ENCODE assay signal across 1 cellular context in genomic region chr20:37377346-37378081, GRCh38.
TF ChIP-seq lines count a peak whose summit lies in the region.

No MANE protein-coding gene starts in this region.

TF ChIP-seq in SK-N-SH, 30 proteins besides CTCF, POLR2A, EP300 and RAD21 (continued from another document):
- TF ChIP-seq, protein P1, sequence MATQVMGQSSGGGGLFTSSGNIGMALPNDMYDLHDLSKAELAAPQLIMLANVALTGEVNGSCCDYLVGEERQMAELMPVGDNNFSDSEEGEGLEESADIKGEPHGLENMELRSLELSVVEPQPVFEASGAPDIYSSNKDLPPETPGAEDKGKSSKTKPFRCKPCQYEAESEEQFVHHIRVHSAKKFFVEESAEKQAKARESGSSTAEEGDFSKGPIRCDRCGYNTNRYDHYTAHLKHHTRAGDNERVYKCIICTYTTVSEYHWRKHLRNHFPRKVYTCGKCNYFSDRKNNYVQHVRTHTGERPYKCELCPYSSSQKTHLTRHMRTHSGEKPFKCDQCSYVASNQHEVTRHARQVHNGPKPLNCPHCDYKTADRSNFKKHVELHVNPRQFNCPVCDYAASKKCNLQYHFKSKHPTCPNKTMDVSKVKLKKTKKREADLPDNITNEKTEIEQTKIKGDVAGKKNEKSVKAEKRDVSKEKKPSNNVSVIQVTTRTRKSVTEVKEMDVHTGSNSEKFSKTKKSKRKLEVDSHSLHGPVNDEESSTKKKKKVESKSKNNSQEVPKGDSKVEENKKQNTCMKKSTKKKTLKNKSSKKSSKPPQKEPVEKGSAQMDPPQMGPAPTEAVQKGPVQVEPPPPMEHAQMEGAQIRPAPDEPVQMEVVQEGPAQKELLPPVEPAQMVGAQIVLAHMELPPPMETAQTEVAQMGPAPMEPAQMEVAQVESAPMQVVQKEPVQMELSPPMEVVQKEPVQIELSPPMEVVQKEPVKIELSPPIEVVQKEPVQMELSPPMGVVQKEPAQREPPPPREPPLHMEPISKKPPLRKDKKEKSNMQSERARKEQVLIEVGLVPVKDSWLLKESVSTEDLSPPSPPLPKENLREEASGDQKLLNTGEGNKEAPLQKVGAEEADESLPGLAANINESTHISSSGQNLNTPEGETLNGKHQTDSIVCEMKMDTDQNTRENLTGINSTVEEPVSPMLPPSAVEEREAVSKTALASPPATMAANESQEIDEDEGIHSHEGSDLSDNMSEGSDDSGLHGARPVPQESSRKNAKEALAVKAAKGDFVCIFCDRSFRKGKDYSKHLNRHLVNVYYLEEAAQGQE (IDR thresholded peaks at IDR 0.05; ENCODE audit: low read depth, low read length): no peak
- TF ChIP-seq, protein P2, sequence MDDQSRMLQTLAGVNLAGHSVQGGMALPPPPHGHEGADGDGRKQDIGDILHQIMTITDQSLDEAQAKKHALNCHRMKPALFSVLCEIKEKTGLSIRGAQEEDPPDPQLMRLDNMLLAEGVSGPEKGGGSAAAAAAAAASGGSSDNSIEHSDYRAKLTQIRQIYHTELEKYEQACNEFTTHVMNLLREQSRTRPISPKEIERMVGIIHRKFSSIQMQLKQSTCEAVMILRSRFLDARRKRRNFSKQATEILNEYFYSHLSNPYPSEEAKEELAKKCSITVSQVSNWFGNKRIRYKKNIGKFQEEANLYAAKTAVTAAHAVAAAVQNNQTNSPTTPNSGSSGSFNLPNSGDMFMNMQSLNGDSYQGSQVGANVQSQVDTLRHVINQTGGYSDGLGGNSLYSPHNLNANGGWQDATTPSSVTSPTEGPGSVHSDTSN (IDR thresholded peaks at IDR 0.05): no peak
- TF ChIP-seq CHD2 (IDR thresholded peaks at IDR 0.05; ENCODE audit: low read length, partially characterized antibody) (no peak), GATA2 (CRISPR knock-in tag; IDR thresholded peaks at IDR 0.05) (no peak), ELF1 (IDR thresholded peaks at IDR 0.05) (no peak), FOXM1 (IDR thresholded peaks at IDR 0.05; ENCODE audit: low read depth) (no peak), SIN3A (IDR thresholded peaks at IDR 0.05; ENCODE audit: borderline replicate concordance, low read depth, low read length) (no peak), FOSL2 (IDR thresholded peaks at IDR 0.05; ENCODE audit: borderline replicate concordance, low read depth) (no peak), NFIC (IDR thresholded peaks at IDR 0.05; ENCODE audit: borderline replicate concordance) (no peak), TCF12 (IDR thresholded peaks at IDR 0.05) (no peak)
- TF ChIP-seq, protein P3, sequence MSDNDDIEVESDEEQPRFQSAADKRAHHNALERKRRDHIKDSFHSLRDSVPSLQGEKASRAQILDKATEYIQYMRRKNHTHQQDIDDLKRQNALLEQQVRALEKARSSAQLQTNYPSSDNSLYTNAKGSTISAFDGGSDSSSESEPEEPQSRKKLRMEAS (IDR thresholded peaks at IDR 0.05; ENCODE audit: low read depth): no peak
TF ChIP-seq in SK-N-SH: peak in this region for 0.
